Comparison of ENCODE assay signal across 1 cellular context in the genomic region with DNA sequence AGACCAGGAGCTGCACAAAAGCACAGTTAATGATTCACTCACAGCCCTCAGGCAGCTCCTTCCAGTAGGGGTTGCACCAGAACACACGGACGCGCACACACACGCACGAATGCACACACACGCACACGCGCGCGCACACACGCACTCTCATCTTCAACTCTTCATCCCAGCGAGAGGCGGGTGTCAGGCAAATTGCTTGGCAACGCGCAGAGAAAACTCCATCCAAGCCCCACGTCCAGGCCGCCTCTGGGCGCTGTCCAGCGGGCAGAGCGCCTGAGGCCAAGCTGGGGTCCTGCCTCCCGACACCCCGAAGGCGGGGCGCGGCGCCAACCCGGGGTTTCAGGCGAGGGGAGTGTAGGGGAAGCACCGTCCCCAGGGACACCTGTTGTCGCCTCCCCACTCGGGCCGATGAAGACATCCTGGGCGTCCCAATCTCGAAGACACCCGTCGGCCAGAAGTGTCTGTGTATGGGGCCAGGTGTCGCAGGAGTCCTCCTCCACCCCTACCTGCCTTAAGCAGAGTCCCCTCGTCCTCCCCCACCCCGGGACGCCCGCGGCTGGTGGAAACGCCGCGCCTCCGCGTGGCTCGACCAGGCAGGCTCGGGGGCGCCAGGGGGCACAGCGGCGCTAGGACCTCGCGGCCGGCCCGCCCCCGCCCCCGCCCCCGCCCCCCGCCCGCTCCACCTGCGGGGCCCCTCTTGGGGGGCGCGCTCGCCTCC.
TF ChIP-seq lines count a peak whose summit lies in the region.

No MANE protein-coding gene starts in this region.

TF ChIP-seq in HepG2, 621 proteins besides CTCF, POLR2A, EP300 and RAD21 (continued from another document and continues in another):
- TF ChIP-seq E2F2 (CRISPR knock-in tag; IDR thresholded peaks at IDR 0.05; ENCODE audit: borderline replicate concordance) = no peak
- TF ChIP-seq TEAD3 (CRISPR knock-in tag; optimal IDR thresholded peaks at IDR 0.05; ENCODE audit: borderline replicate concordance) = peak; percentile 24
- no peak for TF ChIP-seq SETDB1 (CRISPR knock-in tag; IDR thresholded peaks at IDR 0.05; ENCODE audit: borderline replicate concordance)
- peak; percentile 26; the same call in 1 of the 2 replicates for TF ChIP-seq NFKB2 (CRISPR knock-in tag; IDR thresholded peaks at IDR 0.05; ENCODE audit: borderline replicate concordance)
- TF ChIP-seq, protein P1, sequence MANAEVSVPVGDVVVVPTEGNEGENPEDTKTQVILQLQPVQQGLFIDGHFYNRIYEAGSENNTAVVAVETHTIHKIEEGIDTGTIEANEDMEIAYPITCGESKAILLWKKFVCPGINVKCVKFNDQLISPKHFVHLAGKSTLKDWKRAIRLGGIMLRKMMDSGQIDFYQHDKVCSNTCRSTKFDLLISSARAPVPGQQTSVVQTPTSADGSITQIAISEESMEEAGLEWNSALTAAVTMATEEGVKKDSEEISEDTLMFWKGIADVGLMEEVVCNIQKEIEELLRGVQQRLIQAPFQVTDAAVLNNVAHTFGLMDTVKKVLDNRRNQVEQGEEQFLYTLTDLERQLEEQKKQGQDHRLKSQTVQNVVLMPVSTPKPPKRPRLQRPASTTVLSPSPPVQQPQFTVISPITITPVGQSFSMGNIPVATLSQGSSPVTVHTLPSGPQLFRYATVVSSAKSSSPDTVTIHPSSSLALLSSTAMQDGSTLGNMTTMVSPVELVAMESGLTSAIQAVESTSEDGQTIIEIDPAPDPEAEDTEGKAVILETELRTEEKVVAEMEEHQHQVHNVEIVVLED (CRISPR knock-in tag; IDR thresholded peaks at IDR 0.05; ENCODE audit: borderline replicate concordance) = no peak; the same call in 1 of the 2 replicates
- TF ChIP-seq EEA1 (CRISPR knock-in tag; IDR thresholded peaks at IDR 0.05; ENCODE audit: borderline replicate concordance) = no peak; the same call in 1 of the 2 replicates
- no peak for TF ChIP-seq MAFK (conservative IDR thresholded peaks at IDR 0.05 in 1 of 2, IDR thresholded peaks at IDR 0.05 in 1 of 2; ENCODE audit: low read length in 2 of 2)
- TF ChIP-seq ZNF451 (CRISPR knock-in tag; IDR thresholded peaks at IDR 0.05) = no peak
- TF ChIP-seq CCDC6 (CRISPR knock-in tag; IDR thresholded peaks at IDR 0.05) = peak; percentile 85
- TF ChIP-seq ZNF326 (CRISPR knock-in tag; IDR thresholded peaks at IDR 0.05; ENCODE audit: borderline replicate concordance) = no peak
- peak; percentile 68; the same call in 1 of the 2 replicates for TF ChIP-seq ZNF772 (CRISPR knock-in tag; IDR thresholded peaks at IDR 0.05)
- TF ChIP-seq, protein P2, sequence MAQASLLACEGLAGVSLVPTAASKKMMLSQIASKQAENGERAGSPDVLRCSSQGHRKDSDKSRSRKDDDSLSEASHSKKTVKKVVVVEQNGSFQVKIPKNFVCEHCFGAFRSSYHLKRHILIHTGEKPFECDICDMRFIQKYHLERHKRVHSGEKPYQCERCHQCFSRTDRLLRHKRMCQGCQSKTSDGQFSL (CRISPR knock-in tag; IDR thresholded peaks at IDR 0.05) = 0 out of 2 replicates have a peak, but pooled peaks have one; percentile 8
- TF ChIP-seq ZNF777 (CRISPR knock-in tag; IDR thresholded peaks at IDR 0.05) = peak; percentile 97
- TF ChIP-seq ZNF121 (CRISPR knock-in tag; IDR thresholded peaks at IDR 0.05) = no peak
- TF ChIP-seq, protein P3, sequence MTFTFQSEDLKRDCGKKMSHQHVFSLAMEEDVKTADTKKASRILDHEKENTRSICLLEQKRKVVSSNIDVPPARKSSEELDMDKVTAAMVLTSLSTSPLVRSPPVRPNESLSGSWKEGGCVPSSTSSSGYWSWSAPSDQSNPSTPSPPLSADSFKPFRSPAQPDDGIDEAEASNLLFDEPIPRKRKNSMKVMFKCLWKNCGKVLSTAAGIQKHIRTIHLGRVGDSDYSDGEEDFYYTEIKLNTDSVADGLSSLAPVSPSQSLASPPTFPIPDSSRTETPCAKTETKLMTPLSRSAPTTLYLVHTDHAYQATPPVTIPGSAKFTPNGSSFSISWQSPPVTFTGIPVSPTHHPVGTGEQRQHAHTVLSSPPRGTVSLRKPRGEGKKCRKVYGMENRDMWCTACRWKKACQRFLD (CRISPR knock-in tag; IDR thresholded peaks at IDR 0.05; ENCODE audit: borderline replicate concordance) = no peak
- peak; percentile 54; the same call in 1 of the 2 replicates for TF ChIP-seq ZNF350 (CRISPR knock-in tag; IDR thresholded peaks at IDR 0.05; ENCODE audit: borderline replicate concordance, low read depth)
- TF ChIP-seq SP140L (CRISPR knock-in tag; IDR thresholded peaks at IDR 0.05; ENCODE audit: borderline replicate concordance) = no peak
- peak; percentile 86 for TF ChIP-seq SALL1 (CRISPR knock-in tag; IDR thresholded peaks at IDR 0.05)
- TF ChIP-seq TCF12 (IDR thresholded peaks at IDR 0.05) = no peak
- TF ChIP-seq TCF12 (CRISPR knock-in tag; IDR thresholded peaks at IDR 0.05) = no peak
- 0 out of 2 replicates have a peak, but pooled peaks have one; percentile 25 for TF ChIP-seq GZF1 (CRISPR knock-in tag; IDR thresholded peaks at IDR 0.05)
- no peak; the same call in 1 of the 2 replicates for TF ChIP-seq REPIN1 (CRISPR knock-in tag; IDR thresholded peaks at IDR 0.05; ENCODE audit: borderline replicate concordance, low read depth)
- TF ChIP-seq, protein P4, sequence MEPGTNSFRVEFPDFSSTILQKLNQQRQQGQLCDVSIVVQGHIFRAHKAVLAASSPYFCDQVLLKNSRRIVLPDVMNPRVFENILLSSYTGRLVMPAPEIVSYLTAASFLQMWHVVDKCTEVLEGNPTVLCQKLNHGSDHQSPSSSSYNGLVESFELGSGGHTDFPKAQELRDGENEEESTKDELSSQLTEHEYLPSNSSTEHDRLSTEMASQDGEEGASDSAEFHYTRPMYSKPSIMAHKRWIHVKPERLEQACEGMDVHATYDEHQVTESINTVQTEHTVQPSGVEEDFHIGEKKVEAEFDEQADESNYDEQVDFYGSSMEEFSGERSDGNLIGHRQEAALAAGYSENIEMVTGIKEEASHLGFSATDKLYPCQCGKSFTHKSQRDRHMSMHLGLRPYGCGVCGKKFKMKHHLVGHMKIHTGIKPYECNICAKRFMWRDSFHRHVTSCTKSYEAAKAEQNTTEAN (CRISPR knock-in tag; conservative IDR thresholded peaks at IDR 0.05) = peak; percentile 98
- peak; percentile 51 for TF ChIP-seq NRL (CRISPR knock-in tag; IDR thresholded peaks at IDR 0.05; ENCODE audit: borderline replicate concordance)
- TF ChIP-seq, protein P5, sequence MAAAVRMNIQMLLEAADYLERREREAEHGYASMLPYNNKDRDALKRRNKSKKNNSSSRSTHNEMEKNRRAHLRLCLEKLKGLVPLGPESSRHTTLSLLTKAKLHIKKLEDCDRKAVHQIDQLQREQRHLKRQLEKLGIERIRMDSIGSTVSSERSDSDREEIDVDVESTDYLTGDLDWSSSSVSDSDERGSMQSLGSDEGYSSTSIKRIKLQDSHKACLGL (CRISPR knock-in tag; IDR thresholded peaks at IDR 0.05) = no peak; the same call in 1 of the 2 replicates
- TF ChIP-seq MBNL3 (CRISPR knock-in tag; conservative IDR thresholded peaks at IDR 0.05) = no peak
- no peak for TF ChIP-seq NR2F1 (CRISPR knock-in tag; IDR thresholded peaks at IDR 0.05)
- TF ChIP-seq SAP130 (CRISPR knock-in tag; IDR thresholded peaks at IDR 0.05; ENCODE audit: low read depth) = peak; percentile 62
- 0 out of 2 replicates have a peak, but pooled peaks have one; percentile 17 for TF ChIP-seq ZNF280B (CRISPR knock-in tag; IDR thresholded peaks at IDR 0.05; ENCODE audit: borderline replicate concordance)
- peak; percentile 43; the same call in 1 of the 2 replicates for TF ChIP-seq ZNF768 (CRISPR knock-in tag; IDR thresholded peaks at IDR 0.05)
- TF ChIP-seq SP2 (CRISPR knock-in tag; IDR thresholded peaks at IDR 0.05) = no peak; the same call in 1 of the 2 replicates
- peak; percentile 48; the same call in 1 of the 2 replicates for TF ChIP-seq GATAD2A (CRISPR knock-in tag; IDR thresholded peaks at IDR 0.05)
- TF ChIP-seq RBAK (CRISPR knock-in tag; IDR thresholded peaks at IDR 0.05) = no peak
- no peak for TF ChIP-seq ZNF883 (CRISPR knock-in tag; IDR thresholded peaks at IDR 0.05; ENCODE audit: not compliant biosample characterization)
- TF ChIP-seq FIP1L1 (IDR thresholded peaks at IDR 0.05; ENCODE audit: borderline replicate concordance, insufficient read depth, low read depth, low read length) = no peak
- TF ChIP-seq ZNF3 (CRISPR knock-in tag; IDR thresholded peaks at IDR 0.05) = no peak
- peak; percentile 31 for TF ChIP-seq MYC (CRISPR knock-in tag; IDR thresholded peaks at IDR 0.05; ENCODE audit: borderline replicate concordance)
- TF ChIP-seq ZNF34 (CRISPR knock-in tag; IDR thresholded peaks at IDR 0.05; ENCODE audit: borderline replicate concordance) = 0 out of 2 replicates have a peak, but pooled peaks have one; percentile 10
- TF ChIP-seq, protein P6, sequence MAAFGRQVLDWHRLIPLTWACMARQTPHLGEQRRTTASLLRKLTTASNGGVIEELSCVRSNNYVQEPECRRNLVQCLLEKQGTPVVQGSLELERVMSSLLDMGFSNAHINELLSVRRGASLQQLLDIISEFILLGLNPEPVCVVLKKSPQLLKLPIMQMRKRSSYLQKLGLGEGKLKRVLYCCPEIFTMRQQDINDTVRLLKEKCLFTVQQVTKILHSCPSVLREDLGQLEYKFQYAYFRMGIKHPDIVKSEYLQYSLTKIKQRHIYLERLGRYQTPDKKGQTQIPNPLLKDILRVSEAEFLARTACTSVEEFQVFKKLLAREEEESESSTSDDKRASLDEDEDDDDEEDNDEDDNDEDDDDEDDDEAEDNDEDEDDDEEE (CRISPR knock-in tag; IDR thresholded peaks at IDR 0.05) = peak; percentile 77; the same call in 1 of the 2 replicates
- TF ChIP-seq, protein P7, sequence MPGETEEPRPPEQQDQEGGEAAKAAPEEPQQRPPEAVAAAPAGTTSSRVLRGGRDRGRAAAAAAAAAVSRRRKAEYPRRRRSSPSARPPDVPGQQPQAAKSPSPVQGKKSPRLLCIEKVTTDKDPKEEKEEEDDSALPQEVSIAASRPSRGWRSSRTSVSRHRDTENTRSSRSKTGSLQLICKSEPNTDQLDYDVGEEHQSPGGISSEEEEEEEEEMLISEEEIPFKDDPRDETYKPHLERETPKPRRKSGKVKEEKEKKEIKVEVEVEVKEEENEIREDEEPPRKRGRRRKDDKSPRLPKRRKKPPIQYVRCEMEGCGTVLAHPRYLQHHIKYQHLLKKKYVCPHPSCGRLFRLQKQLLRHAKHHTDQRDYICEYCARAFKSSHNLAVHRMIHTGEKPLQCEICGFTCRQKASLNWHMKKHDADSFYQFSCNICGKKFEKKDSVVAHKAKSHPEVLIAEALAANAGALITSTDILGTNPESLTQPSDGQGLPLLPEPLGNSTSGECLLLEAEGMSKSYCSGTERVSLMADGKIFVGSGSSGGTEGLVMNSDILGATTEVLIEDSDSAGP (CRISPR knock-in tag; IDR thresholded peaks at IDR 0.05; ENCODE audit: borderline replicate concordance) = peak; percentile 84
- TF ChIP-seq HNRNPLL (IDR thresholded peaks at IDR 0.05; ENCODE audit: low read depth, low read length, poor library complexity, severe bottlenecking) = peak; percentile 40
- TF ChIP-seq KDM5A (IDR thresholded peaks at IDR 0.05; ENCODE audit: borderline replicate concordance, low read length) = no peak
- TF ChIP-seq RORA (CRISPR knock-in tag; IDR thresholded peaks at IDR 0.05) = no peak
- TF ChIP-seq ZMYM4 (CRISPR knock-in tag; IDR thresholded peaks at IDR 0.05) = peak; percentile 68
- peak; percentile 29; the same call in 1 of the 2 replicates for TF ChIP-seq ZNF264 (CRISPR knock-in tag; IDR thresholded peaks at IDR 0.05)
- no peak for TF ChIP-seq ISX (CRISPR knock-in tag; conservative IDR thresholded peaks at IDR 0.05)
- peak; percentile 37 for TF ChIP-seq ZFY (CRISPR knock-in tag; IDR thresholded peaks at IDR 0.05)
- no peak for TF ChIP-seq ZNF644 (CRISPR knock-in tag; IDR thresholded peaks at IDR 0.05; ENCODE audit: low read depth)
- TF ChIP-seq HOXA9 (CRISPR knock-in tag; IDR thresholded peaks at IDR 0.05; ENCODE audit: borderline replicate concordance) = no peak
- no peak for TF ChIP-seq ZFP1 (CRISPR knock-in tag; IDR thresholded peaks at IDR 0.05)
- TF ChIP-seq NR0B2 (CRISPR knock-in tag; IDR thresholded peaks at IDR 0.05) = 0 out of 2 replicates have a peak, but pooled peaks have one; percentile 51
- TF ChIP-seq ZNF292 (CRISPR knock-in tag; IDR thresholded peaks at IDR 0.05; ENCODE audit: borderline replicate concordance, low read depth) = peak; percentile 86
- 0 out of 2 replicates have a peak, but pooled peaks have one; percentile 62 for TF ChIP-seq ZBTB38 (CRISPR knock-in tag; IDR thresholded peaks at IDR 0.05)
- TF ChIP-seq, protein P8, sequence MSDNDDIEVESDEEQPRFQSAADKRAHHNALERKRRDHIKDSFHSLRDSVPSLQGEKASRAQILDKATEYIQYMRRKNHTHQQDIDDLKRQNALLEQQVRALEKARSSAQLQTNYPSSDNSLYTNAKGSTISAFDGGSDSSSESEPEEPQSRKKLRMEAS (IDR thresholded peaks at IDR 0.05) = no peak; the same call in none of the 2 replicates
- no peak for TF ChIP-seq NR1H2 (CRISPR knock-in tag; IDR thresholded peaks at IDR 0.05; ENCODE audit: borderline replicate concordance, low read depth)
- TF ChIP-seq ZKSCAN5 (CRISPR knock-in tag; IDR thresholded peaks at IDR 0.05) = peak; percentile 56; the same call in 1 of the 2 replicates
- TF ChIP-seq KLF12 (CRISPR knock-in tag; IDR thresholded peaks at IDR 0.05; ENCODE audit: borderline replicate concordance) = peak; percentile 28; the same call in 1 of the 2 replicates
